In the genomic region with DNA sequence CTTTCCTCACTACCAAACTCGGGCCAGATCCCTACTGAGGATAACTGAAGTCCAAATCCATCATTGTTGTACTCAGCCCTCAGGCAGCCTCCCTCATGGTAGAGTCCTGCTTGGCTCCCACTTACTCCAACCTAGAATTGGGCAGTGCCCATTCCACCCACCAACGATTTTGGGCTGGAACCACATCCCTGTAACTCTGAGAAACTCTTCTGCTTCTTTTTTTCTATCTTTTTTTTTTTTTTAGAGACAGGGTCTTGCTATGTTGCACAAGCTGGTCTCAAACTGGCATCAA, we compare ENCODE assay signal across 8 cellular contexts. TPM values are rescaled to one million over a fixed set of nuclear protein-coding genes. Genes with fewer than 3 reads are reported as not detected.
DNase-seq lines count a peak whose midpoint lies in the region; ATAC-seq, FAIRE-seq and TF ChIP-seq lines count a peak whose summit lies in the region.

No MANE protein-coding gene starts in this region.

- H3K27me3 Mint-ChIP-seq in activated CD4-positive, alpha-beta memory T cell treated with anti-CD3 and anti-CD28 coated beads for 36 hours, result no peaks in the 10 kb centered on the region

- intact Hi-C loops in HCT116 (cut with micrococcal nuclease), result no loop called here
- intact Hi-C loops in activated CD4-positive, alpha-beta memory T cell treated with anti-CD3 and anti-CD28 coated beads for 36 hours (cut with micrococcal nuclease), result loop anchor here (10.0 kb wide), 2 partner anchors 223 to 587 kb away; partner anchors contain the start of gene ALDOA

- CTCF ChIA-PET in HCT116 (lab: Charles Lee), result interaction anchor here (1.6 kb wide), 1 partner anchor 45 kb away, joined by 4 read pairs; no protein-coding TSS in a partner anchor
- CTCF ChIA-PET in activated CD4-positive, alpha-beta memory T cell treated with anti-CD3 and anti-CD28 coated beads for 36 hours (lab: Charles Lee), result interaction anchor here (3.0 kb wide), 1 partner anchor 42 kb away, joined by 23 read pairs; no protein-coding TSS in a partner anchor

- peak overlapping the region; percentile 95 for H3K4me2 ChIP-seq in HCT116 (ENCODE audit: low read length)
- H3K4me2 ChIP-seq in hepatocyte, result peak overlapping the region; percentile 89

- no peak for DNase-seq in HCT116 (ENCODE audit: low read depth, low spot score)
- DNase-seq in activated CD4-positive, alpha-beta memory T cell treated with anti-CD3 and anti-CD28 coated beads for 36 hours, result no peak
- DNase-seq in hepatocyte (ENCODE audit: low spot score), result no peak
- no peak for DNase-seq in small intestine
- DNase-seq in DMS114 treated with DMSO at 0.1 percent for 48 hours (lab: John Stamatoyannopoulos, UW; ENCODE audit: unreplicated experiment), result no peak
- no peak for DNase-seq in mesenteric fat pad (ENCODE audit: low spot score)
- DNase-seq in stimulated activated CD4-positive, alpha-beta T cell treated with anti-CD3 and anti-CD28 coated beads, Interleukin-4, amount 100 ng/mL, for 24 hours, result no peak
- DNase-seq in stimulated activated CD4-positive, alpha-beta T cell treated with anti-CD3 and anti-CD28 coated beads, Interleukin-4, amount 100 ng/mL, for 4 hours, result no peak

- TF ChIP-seq CTCF in HCT116 (IDR thresholded peaks at IDR 0.05 in 2 of 3, conservative IDR thresholded peaks at IDR 0.05 in 1 of 3; ENCODE audit: borderline replicate concordance in 1 of 3, insufficient read depth in 1 of 3, low read depth in 2 of 3, low read length in 2 of 3) (no peak), hepatocyte (IDR thresholded peaks at IDR 0.05; ENCODE audit: poor library complexity) (no peak)

- H3K4me3 Mint-ChIP-seq in activated CD4-positive, alpha-beta memory T cell treated with anti-CD3 and anti-CD28 coated beads for 36 hours, result peak overlapping the region; percentile 88

- H3K36me3 ChIP-seq in HCT116 (ENCODE audit: control insufficient read depth in 1 of 2, insufficient read depth in 2 of 2, low read length in 2 of 2), result peaks cover 10 to 21% of the 10 kb centered on the region in 2 experiments
- no peaks in the 10 kb centered on the region for H3K36me3 ChIP-seq in hepatocyte (replicated peaks; ENCODE audit: insufficient read depth, low read depth)
- peaks cover 16 to 31% of the 10 kb centered on the region in 2 donors for H3K36me3 ChIP-seq in small intestine (ENCODE audit: control insufficient read depth in 2 of 2, insufficient read depth in 2 of 2, low read length in 2 of 2)

- no peaks in the 10 kb centered on the region for H3K9me3 Mint-ChIP-seq in activated CD4-positive, alpha-beta memory T cell treated with anti-CD3 and anti-CD28 coated beads for 36 hours

- H4K20me1 ChIP-seq in HCT116 (ENCODE audit: insufficient read depth), result no peaks in the 10 kb centered on the region
- H4K20me1 ChIP-seq in hepatocyte (ENCODE audit: insufficient read depth, poor library complexity, severe bottlenecking), result no peaks in the 10 kb centered on the region

- H3K4me3 ChIP-seq in HCT116 (replicated peaks in 1 of 2; ENCODE audit: low read depth in 1 of 2, low read length in 2 of 2) (peak overlapping the region; percentile 93 to 97), hepatocyte (peak overlapping the region; percentile 59), small intestine (ENCODE audit: low read depth in 1 of 2, low read length in 2 of 2) (peak overlapping the region; percentile 85 to 91)

- WGBS in hepatocyte (ENCODE audit: low lambda C conversion rate, missing lambda C conversion rate), result 50% methylated on average over 2 of the region's 2 CpGs
- 2 to 15% (median 7%) methylated on average over 2 of the region's 2 CpGs for WGBS in small intestine, 3 donors

- no peak for ATAC-seq in HCT116

- H3K9ac ChIP-seq in HCT116 (ENCODE audit: low read length), result peak overlapping the region; percentile 96

- RAD21 ChIA-PET in HCT116 (lab: Charles Lee; ENCODE audit: low non-redundant PET in 1 of 2, low total read pairs in 2 of 2, uncharacterized antibody in 2 of 2, unreplicated experiment in 2 of 2), result no interaction called here

- H2AFZ ChIP-seq in HCT116 (ENCODE audit: low read depth, low read length, poor library complexity, severe bottlenecking), result no peak overlapping the region
- peak overlapping the region; percentile 88 for H2AFZ ChIP-seq in hepatocyte

- H3K9me3 ChIP-seq in HCT116 (ENCODE audit: control insufficient read depth in 1 of 2, insufficient read depth in 1 of 2, low read depth in 1 of 2, low read length in 2 of 2) (no peaks in the 10 kb centered on the region), hepatocyte (ENCODE audit: low read depth) (no peaks in the 10 kb centered on the region), small intestine (ENCODE audit: control insufficient read depth, low read depth) (no peaks in the 10 kb centered on the region)

- no TSS peak for BruUV-seq in HCT116 (replicated peaks; lab: Mats Ljungman, UMichigan)

- H3K4me1 ChIP-seq in HCT116 (ENCODE audit: control insufficient read depth in 1 of 2, insufficient read depth in 2 of 2, low read length in 2 of 2) (peaks cover 11 to 18% of the 10 kb centered on the region in 2 experiments; a peak in 3 of 4 replicates), hepatocyte (ENCODE audit: insufficient read depth) (peaks cover 9% of the 10 kb centered on the region), small intestine (ENCODE audit: control insufficient read depth in 2 of 2, insufficient read depth in 1 of 2, low read depth in 1 of 2, low read length in 1 of 2) (peaks cover 0 to 7% of the 10 kb centered on the region in 2 donors)

- H3K79me2 ChIP-seq in HCT116 (ENCODE audit: insufficient read depth, low read length), result peaks cover 15% of the 10 kb centered on the region; the same call in 1 of the 2 replicates
- H3K79me2 ChIP-seq in hepatocyte, result peaks cover 15% of the 10 kb centered on the region

- peaks cover 28% of the 10 kb centered on the region for H3K4me1 Mint-ChIP-seq in activated CD4-positive, alpha-beta memory T cell treated with anti-CD3 and anti-CD28 coated beads for 36 hours (ENCODE audit: low read depth)

- H3K27me3 ChIP-seq in HCT116 (ENCODE audit: insufficient read depth, low read length) (no peaks in the 10 kb centered on the region), hepatocyte (no peaks in the 10 kb centered on the region), small intestine (ENCODE audit: control insufficient read depth in 2 of 2, insufficient read depth in 2 of 2, low read length in 2 of 2) (no peaks in the 10 kb centered on the region)

- no peaks in the 10 kb centered on the region for H3K9me2 ChIP-seq in HCT116 (ENCODE audit: insufficient read depth)
- no peaks in the 10 kb centered on the region for H3K9me2 ChIP-seq in hepatocyte (replicated peaks; ENCODE audit: insufficient read depth)

- TF ChIP-seq RAD21 in HCT116 (IDR thresholded peaks at IDR 0.05; ENCODE audit: low read depth), result no peak

- H3K27ac ChIP-seq in HCT116 (ENCODE audit: low read depth, low read length), result peak overlapping the region; percentile 88
- peak overlapping the region; percentile 90 for H3K27ac ChIP-seq in hepatocyte
- peak overlapping the region; percentile 53 to 83 for H3K27ac ChIP-seq in small intestine (ENCODE audit: low read depth in 1 of 2, low read length in 1 of 2)

- H3K27ac Mint-ChIP-seq in activated CD4-positive, alpha-beta memory T cell treated with anti-CD3 and anti-CD28 coated beads for 36 hours, result peak overlapping the region; percentile 88

- POLR2A ChIA-PET in HCT116 (lab: Charles Lee), result no interaction called here
- POLR2A ChIA-PET in activated CD4-positive, alpha-beta memory T cell treated with anti-CD3 and anti-CD28 coated beads for 36 hours (lab: Charles Lee), result no interaction called here

- no peak for FAIRE-seq in small intestine (lab: Jason Lieb, UNC)

- peaks cover 30% of the 10 kb centered on the region for H3K36me3 Mint-ChIP-seq in activated CD4-positive, alpha-beta memory T cell treated with anti-CD3 and anti-CD28 coated beads for 36 hours

- no peak for TF ChIP-seq POLR2A in HCT116 (IDR thresholded peaks at IDR 0.05; ENCODE audit: borderline replicate concordance, extremely low read depth, insufficient read depth, insufficient read length)

TF ChIP-seq in HCT116, 20 proteins besides CTCF, POLR2A, EP300 and RAD21:
- TF ChIP-seq CEBPB (IDR thresholded peaks at IDR 0.05; ENCODE audit: low read depth) (no peak), JUND (IDR thresholded peaks at IDR 0.05) (no peak), EGR1 (IDR thresholded peaks at IDR 0.05; ENCODE audit: low read depth) (no peak)

RNA-seq across cellular contexts. Expression of gene PRR14, which starts 1.2 kb away (rescaled TPM):
- total RNA-seq in HCT116 (2021; ENCODE audit: unreplicated experiment) (56.2 TPM), hepatocyte (6.6 and 8.1 TPM in 2 replicates), mesenteric fat pad (36.9 TPM)
- 28.8 and 39.7 TPM in 2 replicates for polyA plus RNA-seq in HCT116 (2012)
- total RNA-seq in activated CD4-positive, alpha-beta memory T cell treated with anti-CD3 and anti-CD28 coated beads for 36 hours, result 10 to 100 TPM; 73.2 to 83.2 TPM
- polyA plus RNA-seq in hepatocyte (18.7 and 20.0 TPM in 2 replicates), small intestine (100 to 1,000 TPM in 2 of 3 donors, 10 to 100 TPM in 1; 42.3 to 131 (median 123) TPM)

RNA-seq across cellular contexts. Expression of gene FBRS, which starts 6.3 kb away (rescaled TPM):
- 65.3 TPM for total RNA-seq in HCT116 (2021; ENCODE audit: unreplicated experiment)
- polyA plus RNA-seq in HCT116 (2012), result 37.2 and 42.7 TPM in 2 replicates
- 10 to 100 TPM; 91.8 to 95.6 TPM for total RNA-seq in activated CD4-positive, alpha-beta memory T cell treated with anti-CD3 and anti-CD28 coated beads for 36 hours
- total RNA-seq in hepatocyte, result 18.5 and 22.9 TPM in 2 replicates
- polyA plus RNA-seq in hepatocyte, result 22.1 and 25.5 TPM in 2 replicates
- 10 to 100 TPM; 36.2 to 53.7 (median 41.6) TPM for polyA plus RNA-seq in small intestine
- 46.2 TPM for total RNA-seq in mesenteric fat pad

RNA-seq across cellular contexts. Expression of gene ZNF689, which starts 41.8 kb away (rescaled TPM):
- 10.3 TPM for total RNA-seq in HCT116 (2021; ENCODE audit: unreplicated experiment)
- 6.1 and 7.3 TPM in 2 replicates for polyA plus RNA-seq in HCT116 (2012)
- 1 to 10 TPM; 8.7 to 9.9 TPM for total RNA-seq in activated CD4-positive, alpha-beta memory T cell treated with anti-CD3 and anti-CD28 coated beads for 36 hours
- total RNA-seq in hepatocyte, result 7.1 and 8.0 TPM in 2 replicates
- polyA plus RNA-seq in hepatocyte, result 5.6 and 8.7 TPM in 2 replicates
- 1 to 10 TPM; 5.7 to 7.2 (median 6.9) TPM for polyA plus RNA-seq in small intestine
- 5.9 TPM for total RNA-seq in mesenteric fat pad

RNA-seq across cellular contexts. Expression of gene SRCAP, which starts 47.0 kb away (rescaled TPM):
- total RNA-seq in HCT116 (2021; ENCODE audit: unreplicated experiment) (59.6 TPM), hepatocyte (9.6 and 15.3 TPM in 2 replicates), mesenteric fat pad (59.7 TPM)
- 21.9 and 22.7 TPM in 2 replicates for polyA plus RNA-seq in HCT116 (2012)
- total RNA-seq in activated CD4-positive, alpha-beta memory T cell treated with anti-CD3 and anti-CD28 coated beads for 36 hours, result 10 to 100 TPM; 48.4 to 54.0 TPM
- polyA plus RNA-seq in hepatocyte (29.3 and 33.6 TPM in 2 replicates), small intestine (10 to 100 TPM in 1 of 3 donors, 1 to 10 TPM in 2; 1.6 to 23.0 (median 4.5) TPM)
